15 cellular contexts compared by ENCODE assay signal in the genomic region with DNA sequence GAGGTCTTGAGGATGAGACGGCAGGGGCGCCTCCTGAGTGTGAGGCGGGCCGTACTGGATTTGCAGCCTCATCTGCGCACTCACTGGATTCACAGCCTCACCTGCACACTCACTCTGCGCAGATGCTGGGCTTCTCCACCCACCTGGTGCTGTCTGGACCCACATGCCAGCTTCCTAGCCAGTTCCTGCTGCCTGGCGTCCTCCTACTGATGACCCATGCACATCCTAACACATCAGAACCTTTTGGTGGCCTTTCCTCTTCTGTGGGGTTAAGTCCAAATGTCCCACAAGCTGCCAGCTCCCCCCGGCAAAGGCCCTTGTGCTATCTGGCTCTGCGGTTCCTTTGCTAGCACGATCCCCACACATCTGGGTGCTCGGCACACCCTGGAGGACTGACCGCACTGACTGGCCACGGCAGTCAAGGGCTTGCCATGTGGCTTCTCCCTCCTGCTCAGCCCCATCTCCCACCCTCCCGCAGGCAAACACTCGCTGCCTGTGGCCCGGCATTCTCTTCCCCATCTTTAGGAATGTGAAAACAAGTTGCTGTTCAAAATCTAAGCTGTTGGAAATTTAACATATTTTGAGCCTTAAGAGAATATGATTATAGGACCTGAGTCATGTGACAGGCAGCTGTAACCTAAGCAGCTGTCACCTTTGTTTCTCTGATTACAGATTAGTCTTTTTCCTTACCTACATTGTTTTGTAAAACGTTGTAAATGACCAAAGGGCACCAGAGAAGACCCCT. TPM values are rescaled to one million over a fixed set of nuclear protein-coding genes. Genes with fewer than 3 reads are reported as not detected.
DNase-seq lines count a peak whose midpoint lies in the region; ATAC-seq, FAIRE-seq and TF ChIP-seq lines count a peak whose summit lies in the region.
"Had no signal": no experiment of that assay in that cellular context is flagged by ENCODE, and none has a peak within 500 bp of the region (broad histone marks: within the 10 kb centered on the region; RNA-seq: fewer than 3 reads in every experiment).

No MANE protein-coding gene starts in this region.

- no peak overlapping the region for H4K5ac ChIP-seq in H9 (ENCODE audit: insufficient read length, low read depth, low read length)

- TF ChIP-seq CTCF in H9 (conservative IDR thresholded peaks at IDR 0.05) (no peak), sigmoid colon (IDR thresholded peaks at IDR 0.05) (no peak)

- no peak overlapping the region for H4K8ac ChIP-seq in H9 (replicated peaks; ENCODE audit: insufficient read length, low read depth, low read length)

- ATAC-seq in T-helper 17 cell = no peak

- intact Hi-C loops in sigmoid colon (cut with DNase I) = no loop called here
- intact Hi-C loops in activated T-helper 2 cell treated with anti-CD3 and anti-CD28 coated beads, Interferon-gamma antibody, Interleukin-2, Interleukin-4, amounts not matched to agents 10 μg/mL and 5 μg/mL and 100 μg/mL, durations not matched to agents 14 hours and 24 hours and 36 hours (cut with micrococcal nuclease) = no loop called here

- no peaks in the 10 kb centered on the region for H3K79me1 ChIP-seq in H9 (ENCODE audit: insufficient read depth, low read depth, low read length, poor library complexity, severe bottlenecking)

- H2BK12ac ChIP-seq in H9 (ENCODE audit: insufficient read length, low read depth, low read length) = no peak overlapping the region

- H3K14ac ChIP-seq in H9 (ENCODE audit: insufficient read depth, low read length) = peak overlapping the region; percentile 45; the same call in 1 of the 2 replicates

- H3K18ac ChIP-seq in H9 (ENCODE audit: insufficient read length, low read depth, low read length) = peak overlapping the region; percentile 21

- H3K4me1 Mint-ChIP-seq in H9 = peaks cover 23 to 27% of the 10 kb centered on the region in 2 experiments
- peaks cover 13% of the 10 kb centered on the region for H3K4me1 Mint-ChIP-seq in T-helper 17 cell
- peaks cover 20% of the 10 kb centered on the region for H3K4me1 Mint-ChIP-seq in activated T-helper 2 cell treated with anti-CD3 and anti-CD28 coated beads, Interferon-gamma antibody, Interleukin-2, Interleukin-4, amounts not matched to agents 10 μg/mL and 5 μg/mL and 100 μg/mL, durations not matched to agents 14 hours and 24 hours and 36 hours (ENCODE audit: low read depth)
- H3K4me1 Mint-ChIP-seq: neural crest cell had no signal

- H3K27ac Mint-ChIP-seq in H9 (peak overlapping the region; percentile 53 to 72 (median 59); a peak in 5 of 7 replicates), T-helper 17 cell (peak overlapping the region; percentile 47)
- no peak overlapping the region for H3K27ac Mint-ChIP-seq in activated T-helper 2 cell treated with anti-CD3 and anti-CD28 coated beads, Interferon-gamma antibody, Interleukin-2, Interleukin-4, amounts not matched to agents 10 μg/mL and 5 μg/mL and 100 μg/mL, durations not matched to agents 14 hours and 24 hours and 36 hours
- H3K27ac Mint-ChIP-seq: activated naive CD4-positive, alpha-beta T cell treated with anti-CD3 and anti-CD28 coated beads, Interleukin-2, amount 10 ng/mL, durations not matched to agents 7 days and 5 days had no signal

- H3K4me3 ChIP-seq in iPS-20b (ENCODE audit: low read length) (peak overlapping the region; percentile 12; the same call in 1 of the 2 replicates), sigmoid colon (no peak overlapping the region)
- H3K4me3 ChIP-seq: thyroid gland had no signal

- H3K79me2 ChIP-seq in H9 (ENCODE audit: insufficient read depth, low read length) = no peaks in the 10 kb centered on the region

- H3K27ac ChIP-seq in H9 (ENCODE audit: insufficient read length, low read depth, low read length) = peak overlapping the region; percentile 31
- H3K27ac ChIP-seq in iPS-20b (ENCODE audit: low read length) = peak overlapping the region; percentile 62
- H3K27ac ChIP-seq in sigmoid colon = peak overlapping the region in 3 of 4 donors; percentile 4 to 55 (median 17)

- no peak overlapping the region for H3K4ac ChIP-seq in H9 (ENCODE audit: low read depth, low read length)

- DNase-seq in H9 = peak; percentile 74
- DNase-seq in T-helper 17 cell = no peak
- DNase-seq in sigmoid colon = no peak
- DNase-seq in COR-L47 (lab: John Stamatoyannopoulos, UW) = no peak
- DNase-seq in GM12891 (ENCODE audit: insufficient read length, low spot score) = no peak
- DNase-seq in EL = no peak
- no peak for DNase-seq in activated T-helper 2 cell treated with anti-CD3 and anti-CD28 coated beads, Interferon-gamma antibody, Interleukin-2, Interleukin-4, amounts not matched to agents 10 μg/mL and 5 μg/mL and 100 μg/mL, durations not matched to agents 14 hours and 24 hours and 36 hours (ENCODE audit: low spot score)
- DNase-seq: activated CD4-positive, CD25-positive, alpha-beta regulatory T cell; activated naive CD4-positive, alpha-beta T cell treated with anti-CD3 and anti-CD28 coated beads, Interleukin-2, amount 10 ng/mL, durations not matched to agents 7 days and 5 days; MV-4-11; NCI-H2171 treated with DMSO at 0.1 percent for 48 hours; thyroid gland had no signal

- H3K9me3 Mint-ChIP-seq in H9 = peaks cover 0 to 5% of the 10 kb centered on the region in 2 experiments; a peak in 3 of 5 replicates
- H3K9me3 Mint-ChIP-seq in activated T-helper 2 cell treated with anti-CD3 and anti-CD28 coated beads, Interferon-gamma antibody, Interleukin-2, Interleukin-4, amounts not matched to agents 10 μg/mL and 5 μg/mL and 100 μg/mL, durations not matched to agents 14 hours and 24 hours and 36 hours = no peaks in the 10 kb centered on the region
- H3K9me3 Mint-ChIP-seq: activated naive CD4-positive, alpha-beta T cell treated with anti-CD3 and anti-CD28 coated beads, Interleukin-2, amount 10 ng/mL, durations not matched to agents 7 days and 5 days; neural crest cell had no signal

- FAIRE-seq in GM12891 (lab: Jason Lieb, UNC) = no peak
- FAIRE-seq: endometrium had no signal

- H2BK15ac ChIP-seq in H9 (ENCODE audit: low read depth, low read length) = no peak overlapping the region

- no peaks in the 10 kb centered on the region for H3K27me3 ChIP-seq in H9 (ENCODE audit: insufficient read depth, low read length)
- H3K27me3 ChIP-seq in iPS-20b (ENCODE audit: insufficient read depth, low read length) = no peaks in the 10 kb centered on the region
- no peaks in the 10 kb centered on the region for H3K27me3 ChIP-seq in sigmoid colon
- H3K27me3 ChIP-seq: thyroid gland had no signal

- H3T11ph ChIP-seq in H9 (ENCODE audit: low read length) = no peak overlapping the region

- H3K36me3 ChIP-seq in iPS-20b (ENCODE audit: insufficient read depth, low read depth, low read length) (no peaks in the 10 kb centered on the region), sigmoid colon (no peaks in the 10 kb centered on the region)
- H3K36me3 ChIP-seq: thyroid gland had no signal

- H2AFZ ChIP-seq in H9 (ENCODE audit: low read length) = no peak overlapping the region

- H2AK5ac ChIP-seq in H9 (ENCODE audit: insufficient read length, low read length) = no peak overlapping the region

- H3K27me3 Mint-ChIP-seq in H9 (ENCODE audit: low read depth) (no peaks in the 10 kb centered on the region), T-helper 17 cell (peaks cover 3% of the 10 kb centered on the region)
- no peaks in the 10 kb centered on the region for H3K27me3 Mint-ChIP-seq in activated T-helper 2 cell treated with anti-CD3 and anti-CD28 coated beads, Interferon-gamma antibody, Interleukin-2, Interleukin-4, amounts not matched to agents 10 μg/mL and 5 μg/mL and 100 μg/mL, durations not matched to agents 14 hours and 24 hours and 36 hours (ENCODE audit: low read depth)

- peaks cover 13% of the 10 kb centered on the region; the same call in 1 of the 2 replicates for H3K4me1 ChIP-seq in H9 (ENCODE audit: insufficient read depth, low read length)
- peaks cover 18% of the 10 kb centered on the region for H3K4me1 ChIP-seq in iPS-20b (ENCODE audit: insufficient read depth, low read length)
- H3K4me1 ChIP-seq in sigmoid colon = peaks cover 0 to 26% (median 15%) of the 10 kb centered on the region in 4 donors

- no peak overlapping the region for H3K4me2 ChIP-seq in H9 (ENCODE audit: insufficient read depth, insufficient read length, low read length)

- H3K4me3 Mint-ChIP-seq in H9 (no peak overlapping the region; a peak in 1 of 5 replicates), T-helper 17 cell (no peak overlapping the region)
- no peak overlapping the region for H3K4me3 Mint-ChIP-seq in activated T-helper 2 cell treated with anti-CD3 and anti-CD28 coated beads, Interferon-gamma antibody, Interleukin-2, Interleukin-4, amounts not matched to agents 10 μg/mL and 5 μg/mL and 100 μg/mL, durations not matched to agents 14 hours and 24 hours and 36 hours (ENCODE audit: low read depth)
- H3K4me3 Mint-ChIP-seq: activated naive CD4-positive, alpha-beta T cell treated with anti-CD3 and anti-CD28 coated beads, Interleukin-2, amount 10 ng/mL, durations not matched to agents 7 days and 5 days; neural crest cell had no signal

- no peak overlapping the region for H3K23ac ChIP-seq in H9 (ENCODE audit: insufficient read length, low read depth, low read length)

- no peak overlapping the region for H2BK5ac ChIP-seq in H9 (ENCODE audit: insufficient read length, low read length)

- no peaks in the 10 kb centered on the region for H3K23me2 ChIP-seq in H9 (ENCODE audit: insufficient read length, low read depth, low read length, poor library complexity, severe bottlenecking)

- no peaks in the 10 kb centered on the region for H4K20me1 ChIP-seq in H9 (ENCODE audit: control insufficient read depth, insufficient read depth, insufficient read length)

- H2BK20ac ChIP-seq in H9 (ENCODE audit: low read depth, low read length, poor library complexity, severe bottlenecking) = no peak overlapping the region

- H3K9me3 ChIP-seq in H9 (ENCODE audit: control insufficient read depth, low read depth, low read length) (no peaks in the 10 kb centered on the region), T-helper 17 cell (ENCODE audit: control insufficient read depth, low read length, poor library complexity, severe bottlenecking) (no peaks in the 10 kb centered on the region), iPS-20b (ENCODE audit: insufficient read depth, low read depth, low read length) (no peaks in the 10 kb centered on the region), sigmoid colon (no peaks in the 10 kb centered on the region)
- H3K9me3 ChIP-seq: thyroid gland had no signal

- TF ChIP-seq POLR2A in sigmoid colon (IDR thresholded peaks at IDR 0.05) = no peak
- TF ChIP-seq POLR2A in GM12891 (IDR thresholded peaks at IDR 0.05; ENCODE audit: low read depth, low read length) = no peak

- peak overlapping the region; percentile 7 for H2BK120ac ChIP-seq in H9 (ENCODE audit: low read depth, low read length, poor library complexity, severe bottlenecking)

- no CpG with 5 or more reads among the region's 17 CpGs for WGBS in H9 (ENCODE audit: extremely low coverage, insufficient read length, low lambda C conversion rate)
- WGBS in sigmoid colon, 2 donors = 45 to 68% methylated on average over 17 of the region's 17 CpGs

- H3K36me3 Mint-ChIP-seq in H9 (ENCODE audit: insufficient read depth in 1 of 3, low read depth in 3 of 3) (peaks cover 0 to 4% (median 3%) of the 10 kb centered on the region in 3 experiments; a peak in 2 of 7 replicates), T-helper 17 cell (ENCODE audit: low read depth) (no peaks in the 10 kb centered on the region)
- peaks cover 10% of the 10 kb centered on the region for H3K36me3 Mint-ChIP-seq in activated T-helper 2 cell treated with anti-CD3 and anti-CD28 coated beads, Interferon-gamma antibody, Interleukin-2, Interleukin-4, amounts not matched to agents 10 μg/mL and 5 μg/mL and 100 μg/mL, durations not matched to agents 14 hours and 24 hours and 36 hours (ENCODE audit: low read depth)

- H3K56ac ChIP-seq in H9 (ENCODE audit: insufficient read length, low read depth, low read length) = no peak overlapping the region

- peak overlapping the region; percentile 12 for H4K91ac ChIP-seq in H9 (ENCODE audit: insufficient read length, low read depth, low read length)

- TF ChIP-seq EP300 in sigmoid colon (IDR thresholded peaks at IDR 0.05) = no peak

- no peak overlapping the region for H3K9ac ChIP-seq in H9 (ENCODE audit: extremely low read depth, insufficient read length, low read length)
- H3K9ac ChIP-seq in iPS-20b (ENCODE audit: low read depth, low read length) = peak overlapping the region; percentile 27

RNA-seq across cellular contexts. Expression of a gene that starts 39.4 kb away (rescaled TPM):
- total RNA-seq in H9 (2021) = 5.4 and 6.5 TPM in 2 replicates
- total RNA-seq in T-helper 17 cell = 10 to 100 TPM; 17.6 to 26.7 TPM
- 10 to 100 TPM; 24.0 to 51.3 (median 38.2) TPM for total RNA-seq in sigmoid colon
- 10 to 100 TPM in 1 of 3 donors, 1 to 10 TPM in 2; 7.6 to 14.5 (median 9.6) TPM for polyA plus RNA-seq in sigmoid colon
- polyA plus RNA-seq in GM12891 (2012; ENCODE audit: low read depth, missing spikeins) = 1.3 TPM
- 53.7 and 57.6 TPM in 2 replicates for total RNA-seq in activated T-helper 2 cell treated with anti-CD3 and anti-CD28 coated beads, Interferon-gamma antibody, Interleukin-2, Interleukin-4, amounts not matched to agents 10 μg/mL and 5 μg/mL and 100 μg/mL, durations not matched to agents 14 hours and 24 hours and 36 hours
